Comparison of ENCODE assay signal across 28 cellular contexts in genomic region chr1:112925015-112925414, GRCh38. TPM values are rescaled to one million over a fixed set of nuclear protein-coding genes. Genes with fewer than 3 reads are reported as not detected.
DNase-seq lines count a peak whose midpoint lies in the region; ATAC-seq, FAIRE-seq and TF ChIP-seq lines count a peak whose summit lies in the region.
"Had no signal": no experiment of that assay in that cellular context is flagged by ENCODE, and none has a peak within 500 bp of the region (broad histone marks: within the 10 kb centered on the region; RNA-seq: fewer than 3 reads in every experiment).

No MANE protein-coding gene starts in this region.

- H3K9me3 Mint-ChIP-seq in WTC11, result no peaks in the 10 kb centered on the region
- no peaks in the 10 kb centered on the region for H3K9me3 Mint-ChIP-seq in CD4-positive, alpha-beta T cell
- no peaks in the 10 kb centered on the region for H3K9me3 Mint-ChIP-seq in activated naive CD4-positive, alpha-beta T cell treated with anti-CD3 and anti-CD28 coated beads, Interleukin-2, amount 50 U/mL, for 72 hours
- H3K9me3 Mint-ChIP-seq: activated naive CD4-positive, alpha-beta T cell treated with anti-CD3 and anti-CD28 coated beads, Interleukin-2, amount 10 ng/mL, durations not matched to agents 7 days and 5 days; CD14-positive monocyte; stimulated activated memory B cell treated with anti-CD40 and anti-IgM and Interleukin-4, amounts not matched to agents 10 μg/mL and 1 μg/mL and 100 μg/mL, for 72 hours had no signal

- dilution Hi-C loops in endothelial cell of umbilical vein (cut with MboI; ENCODE audit: extremely low pct_ligation_motif_present, low sequenced_read_pairs), result no loop called here

- H3K36me3 ChIP-seq in A673 (ENCODE audit: insufficient read depth, low read length, poor library complexity, severe bottlenecking) (peaks cover 45% of the 10 kb centered on the region), DND-41 (ENCODE audit: insufficient read depth, low read length) (peaks cover 95% of the 10 kb centered on the region), endothelial cell of umbilical vein (ENCODE audit: control insufficient read depth in 2 of 2, extremely low read depth in 1 of 2, insufficient read depth in 2 of 2, low read length in 2 of 2) (peaks cover 14 to 15% of the 10 kb centered on the region in 2 experiments)

- TF ChIP-seq CTCF in A673 (conservative IDR thresholded peaks at IDR 0.05; ENCODE audit: low read depth, low read length) (peak; percentile 21; the same call in 1 of the 2 replicates), DND-41 (IDR thresholded peaks at IDR 0.05; ENCODE audit: borderline replicate concordance, extremely low read depth, low read length, poor library complexity, severe bottlenecking) (peak; percentile 11), WTC11 (IDR thresholded peaks at IDR 0.05) (no peak), endothelial cell of umbilical vein (IDR thresholded peaks at IDR 0.05; ENCODE audit: extremely low read depth in 1 of 2, insufficient read depth in 1 of 2, low read depth in 1 of 2, low read length in 2 of 2) (peak in 1 of 2 donors; percentile 18)
- TF ChIP-seq CTCF in CD4-positive, alpha-beta T cell (IDR thresholded peaks at IDR 0.05), result no peak

- H3K4me3 ChIP-seq in A673 (ENCODE audit: low read depth, low read length, poor library complexity, severe bottlenecking) (no peak overlapping the region), DND-41 (ENCODE audit: low read depth in 1 of 2, low read length in 2 of 2) (no peak overlapping the region), endothelial cell of umbilical vein (replicated peaks in 1 of 3; ENCODE audit: insufficient read depth in 1 of 3, low read depth in 1 of 3, low read length in 3 of 3) (no peak overlapping the region)
- H3K4me3 ChIP-seq: GM12878, heart right ventricle, sigmoid colon, SK-N-MC had no signal

- no peak for TF ChIP-seq POLR2A in endothelial cell of umbilical vein (IDR thresholded peaks at IDR 0.05; ENCODE audit: low read depth, low read length)

- CTCF ChIA-PET in A673 (lab: Charles Lee) (no interaction called here), WTC11 (lab: Charles Lee) (interaction anchor here (0.7 to 3.2 kb wide), 4 partner anchors 117 to 1409 kb away, joined by 3 to 19 read pairs (median 5); partner anchors contain the start of gene LRIG2), endothelial cell of umbilical vein (lab: Charles Lee) (interaction anchor here (0.6 to 1.7 kb wide), 9 partner anchors 9 to 148 kb away, joined by 3 to 9 read pairs (median 3); partner anchors contain the start of genes LRIG2 and SLC16A1)
- CTCF ChIA-PET in CD4-positive, alpha-beta T cell (lab: Charles Lee), result interaction anchor here (1.1 kb wide), 1 partner anchor 9 kb away, joined by 3 read pairs; no protein-coding TSS in a partner anchor

- peaks cover 15% of the 10 kb centered on the region for H3K4me1 Mint-ChIP-seq in WTC11
- no peaks in the 10 kb centered on the region for H3K4me1 Mint-ChIP-seq in CD4-positive, alpha-beta T cell (ENCODE audit: low read depth)
- H3K4me1 Mint-ChIP-seq: activated naive CD4-positive, alpha-beta T cell treated with anti-CD3 and anti-CD28 coated beads, Interleukin-2, amount 10 ng/mL, durations not matched to agents 7 days and 5 days; CD14-positive monocyte; stimulated activated memory B cell treated with anti-CD40 and anti-IgM and Interleukin-4, amounts not matched to agents 10 μg/mL and 1 μg/mL and 100 μg/mL, for 72 hours had no signal

- H3K4me3 Mint-ChIP-seq in WTC11, result no peak overlapping the region
- no peak overlapping the region for H3K4me3 Mint-ChIP-seq in CD4-positive, alpha-beta T cell
- H3K4me3 Mint-ChIP-seq: activated naive CD4-positive, alpha-beta T cell treated with anti-CD3 and anti-CD28 coated beads, Interleukin-2, amount 10 ng/mL, durations not matched to agents 7 days and 5 days; CD14-positive monocyte; stimulated activated memory B cell treated with anti-CD40 and anti-IgM and Interleukin-4, amounts not matched to agents 10 μg/mL and 1 μg/mL and 100 μg/mL, for 72 hours had no signal

- DNase-seq in A673 (ENCODE audit: low spot score) (no peak), DND-41 (no peak), WTC11 (ENCODE audit: low spot score) (no peak), endothelial cell of umbilical vein (ENCODE audit: low read depth, low spot score) (peak; percentile 64), HuH-7 (ENCODE audit: low spot score) (no peak), caudate nucleus (lab: John Stamatoyannopoulos, UW) (no peak)
- no peak for DNase-seq in CD4-positive, alpha-beta T cell
- no peak for DNase-seq in activated naive CD4-positive, alpha-beta T cell treated with anti-CD3 and anti-CD28 coated beads, Interleukin-2, amount 50 U/mL, for 72 hours (ENCODE audit: low spot score in 2 of 2)
- DNase-seq: activated CD4-positive, alpha-beta T cell treated with anti-CD3 and anti-CD28 coated beads, Interleukin-2, amount 50 U/mL, for 48 hours; activated naive CD4-positive, alpha-beta T cell treated with anti-CD3 and anti-CD28 coated beads, Interleukin-2, amount 10 ng/mL, durations not matched to agents 7 days and 5 days; foreskin melanocyte; heart right ventricle; Kasumi-1; left colon; mesenchymal stem cell; MV-4-11; NCI-H146; NCI-H2107; NCI-H446; NCI-H82; posterior cingulate gyrus; sigmoid colon; stimulated activated CD4-positive, alpha-beta T cell treated with anti-CD3 and anti-CD28 coated beads, Interleukin-4, amount 100 ng/mL, for 24 hours had no signal

- no TSS peak for BruUV-seq in A673 (replicated peaks; lab: Mats Ljungman, UMichigan)
- no TSS peak for BruUV-seq in endothelial cell of umbilical vein (replicated peaks; lab: Mats Ljungman, UMichigan)

- intact Hi-C loops in A673 (cut with micrococcal nuclease; ENCODE audit: unreplicated experiment) (no loop called here), endothelial cell of umbilical vein (cut with micrococcal nuclease) (no loop called here)
- intact Hi-C loops in CD4-positive, alpha-beta T cell (cut with DNase I, micrococcal nuclease), result no loop called here

- H3K4me1 ChIP-seq in A673 (ENCODE audit: insufficient read depth, low read length, poor library complexity, severe bottlenecking), result peaks cover 13% of the 10 kb centered on the region
- no peaks in the 10 kb centered on the region for H3K4me1 ChIP-seq in DND-41 (ENCODE audit: insufficient read depth, low read length)
- peaks cover 8% of the 10 kb centered on the region for H3K4me1 ChIP-seq in endothelial cell of umbilical vein (ENCODE audit: control insufficient read depth, extremely low read depth, insufficient read depth, low read length)

- H2AFZ ChIP-seq in DND-41 (ENCODE audit: low read depth, low read length) (no peak overlapping the region), endothelial cell of umbilical vein (ENCODE audit: low read depth, low read length) (no peak overlapping the region)

- POLR2A ChIA-PET in A673 (lab: Charles Lee; ENCODE audit: low non-redundant PET) (no interaction called here), WTC11 (lab: Charles Lee) (no interaction called here), endothelial cell of umbilical vein (lab: Charles Lee) (no interaction called here)
- POLR2A ChIA-PET in CD4-positive, alpha-beta T cell (lab: Charles Lee), result no interaction called here

- H4K20me1 ChIP-seq in DND-41 (ENCODE audit: insufficient read depth, low read length) (peaks cover 25% of the 10 kb centered on the region; the same call in 1 of the 2 replicates), endothelial cell of umbilical vein (replicated peaks; ENCODE audit: control insufficient read depth, extremely low read depth, insufficient read depth, low read length) (no peaks in the 10 kb centered on the region)

- no peaks in the 10 kb centered on the region for H3K27me3 Mint-ChIP-seq in WTC11 (ENCODE audit: low read depth)
- no peaks in the 10 kb centered on the region for H3K27me3 Mint-ChIP-seq in CD4-positive, alpha-beta T cell
- H3K27me3 Mint-ChIP-seq: activated naive CD4-positive, alpha-beta T cell treated with anti-CD3 and anti-CD28 coated beads, Interleukin-2, amount 10 ng/mL, durations not matched to agents 7 days and 5 days; stimulated activated memory B cell treated with anti-CD40 and anti-IgM and Interleukin-4, amounts not matched to agents 10 μg/mL and 1 μg/mL and 100 μg/mL, for 72 hours had no signal

- H3K27ac ChIP-seq in A673 (ENCODE audit: low read depth, low read length, poor library complexity, severe bottlenecking) (no peak overlapping the region), DND-41 (ENCODE audit: low read length) (no peak overlapping the region), endothelial cell of umbilical vein (ENCODE audit: insufficient read depth, low read depth, low read length) (no peak overlapping the region), caudate nucleus (ENCODE audit: low read depth, low read length) (no peak overlapping the region)
- no peak overlapping the region for H3K27ac ChIP-seq in CD4-positive, alpha-beta T cell (ENCODE audit: low read depth, low read length)
- H3K27ac ChIP-seq: heart right ventricle, RWPE1, sigmoid colon, SK-N-MC had no signal

- H3K27ac Mint-ChIP-seq in WTC11, result peak overlapping the region; percentile 15; the same call in 1 of the 2 replicates
- H3K27ac Mint-ChIP-seq in CD4-positive, alpha-beta T cell, result no peak overlapping the region
- H3K27ac Mint-ChIP-seq in activated naive CD4-positive, alpha-beta T cell treated with anti-CD3 and anti-CD28 coated beads, Interleukin-2, amount 50 U/mL, for 72 hours, result peak overlapping the region in 1 of 2 donors; percentile 86
- H3K27ac Mint-ChIP-seq: stimulated activated memory B cell treated with anti-CD40 and anti-IgM and Interleukin-4, amounts not matched to agents 10 μg/mL and 1 μg/mL and 100 μg/mL, for 72 hours had no signal

- H3K79me2 ChIP-seq in DND-41 (ENCODE audit: insufficient read depth, low read length) (peaks cover 37% of the 10 kb centered on the region), endothelial cell of umbilical vein (ENCODE audit: control insufficient read depth, insufficient read depth, low read length) (peaks cover 53% of the 10 kb centered on the region)

- H3K9me3 ChIP-seq in A673 (ENCODE audit: low read depth, low read length, poor library complexity, severe bottlenecking), result no peaks in the 10 kb centered on the region
- H3K9me3 ChIP-seq in DND-41 (ENCODE audit: insufficient read depth, low read length, severe bottlenecking), result no peaks in the 10 kb centered on the region
- H3K9me3 ChIP-seq in endothelial cell of umbilical vein (replicated peaks; ENCODE audit: control insufficient read depth, insufficient read depth, low read length), result no peaks in the 10 kb centered on the region
- no peaks in the 10 kb centered on the region for H3K9me3 ChIP-seq in CD4-positive, alpha-beta T cell (ENCODE audit: control insufficient read depth, low read length)
- H3K9me3 ChIP-seq: heart right ventricle, sigmoid colon had no signal

- H3K27me3 ChIP-seq in A673 (replicated peaks; ENCODE audit: insufficient read depth, low read depth, low read length, poor library complexity), result no peaks in the 10 kb centered on the region
- H3K27me3 ChIP-seq in DND-41 (ENCODE audit: insufficient read depth, low read length, poor library complexity), result no peaks in the 10 kb centered on the region
- no peaks in the 10 kb centered on the region for H3K27me3 ChIP-seq in endothelial cell of umbilical vein (ENCODE audit: control insufficient read depth in 2 of 2, insufficient read depth in 2 of 2, low read length in 2 of 2)
- H3K27me3 ChIP-seq in CD4-positive, alpha-beta T cell (ENCODE audit: control insufficient read depth, insufficient read depth, low read length), result no peaks in the 10 kb centered on the region
- H3K27me3 ChIP-seq: heart right ventricle, sigmoid colon had no signal

- peaks cover 88% of the 10 kb centered on the region for H3K36me3 Mint-ChIP-seq in WTC11
- H3K36me3 Mint-ChIP-seq in CD4-positive, alpha-beta T cell (ENCODE audit: low read depth), result peaks cover 62% of the 10 kb centered on the region
- peaks cover 6 to 29% of the 10 kb centered on the region in 2 donors for H3K36me3 Mint-ChIP-seq in activated naive CD4-positive, alpha-beta T cell treated with anti-CD3 and anti-CD28 coated beads, Interleukin-2, amount 50 U/mL, for 72 hours

- no peak for FAIRE-seq in endothelial cell of umbilical vein (lab: Jason Lieb, UNC)

- no peak for ATAC-seq in DND-41 (ENCODE audit: insufficient read depth, low read depth)
- ATAC-seq in WTC11, result peak; percentile 63; the same call in 1 of the 2 replicates
- ATAC-seq in CD4-positive, alpha-beta T cell (ENCODE audit: poor library complexity), result no peak
- ATAC-seq in activated naive CD4-positive, alpha-beta T cell treated with anti-CD3 and anti-CD28 coated beads, Interleukin-2, amount 50 U/mL, for 72 hours, result no peak
- ATAC-seq: GM12878; left colon; stimulated activated memory B cell treated with anti-CD40 and anti-IgM and Interleukin-4, amounts not matched to agents 10 μg/mL and 1 μg/mL and 100 μg/mL, for 72 hours had no signal

- H3K9ac ChIP-seq in DND-41 (ENCODE audit: low read depth, low read length) (no peak overlapping the region), endothelial cell of umbilical vein (replicated peaks; ENCODE audit: extremely low read depth, insufficient read depth, low read length) (no peak overlapping the region)

- H3K4me2 ChIP-seq in DND-41 (ENCODE audit: insufficient read depth, low read length) (no peak overlapping the region), endothelial cell of umbilical vein (ENCODE audit: insufficient read depth, low read length) (no peak overlapping the region)

- no peaks in the 10 kb centered on the region for H3K9me1 ChIP-seq in endothelial cell of umbilical vein (replicated peaks; ENCODE audit: control insufficient read depth, extremely low read depth, insufficient read depth, low read length)

RNA-seq across cellular contexts. Expression of gene SLC16A1, which starts 31.0 kb away (rescaled TPM):
- total RNA-seq in A673 (2021) (101 and 112 TPM in 2 replicates), WTC11 (2021) (328 to 381 TPM (median 374 TPM) in 3 replicates), endothelial cell of umbilical vein (117 and 148 TPM in 2 replicates)
- 162 and 188 TPM in 2 replicates for polyA plus RNA-seq in endothelial cell of umbilical vein
- 67.0 and 69.4 TPM in 2 replicates for polyA plus RNA-seq in endothelial cell of umbilical vein (2011; cell fraction: cytosol; rRNA removed)
- polyA plus RNA-seq in endothelial cell of umbilical vein (2011; cell fraction: nucleus; rRNA removed), result 78.3 and 86.0 TPM in 2 replicates
- 161 and 167 TPM in 2 replicates for polyA plus RNA-seq in endothelial cell of umbilical vein (2012)
- polyA minus RNA-seq in endothelial cell of umbilical vein, result 680 and 711 TPM in 2 replicates
- polyA minus RNA-seq in endothelial cell of umbilical vein (2011; cell fraction: cytosol; rRNA and poly(A)+ RNA removed), result 165 TPM
- polyA minus RNA-seq in endothelial cell of umbilical vein (2011; cell fraction: nucleus; rRNA and poly(A)+ RNA removed), result 113 and 130 TPM in 2 replicates
- total RNA-seq in CD4-positive, alpha-beta T cell, result 10 to 100 TPM; 22.9 to 26.6 TPM
- total RNA-seq in activated naive CD4-positive, alpha-beta T cell treated with anti-CD3 and anti-CD28 coated beads, Interleukin-2, amount 50 U/mL, for 72 hours, result 10 to 100 TPM; 28.0 to 51.5 TPM

Comparison
In these comparisons a context has a peak if more than half of its experiments do, and no peak if none do; other contexts are left out.
1. CTCF ChIP-seq: peak in A673 (single experiment) and DND-41 (single experiment); none in WTC11 (single experiment) and CD4-positive, alpha-beta T cell (single experiment).